Comparison of ENCODE assay signal across 27 cellular contexts in genomic region chr18:13131241-13131640, GRCh38.
"Had no signal": no experiment of that assay in that cellular context is flagged by ENCODE, and none has a peak within 500 bp of the region (broad histone marks: within the 10 kb centered on the region; RNA-seq: fewer than 3 reads in every experiment).

No MANE protein-coding gene starts in this region.

- H3K9me3 Mint-ChIP-seq: activated B cell treated with CpG ODN at 0.5 μM for 24 hours; activated CD4-positive, alpha-beta memory T cell treated with anti-CD3 and anti-CD28 coated beads for 36 hours; activated CD4-positive, alpha-beta T cell treated with anti-CD3 and anti-CD28 coated beads, Interleukin-2, amount 10 ng/mL, durations not matched to agents 7 days and 5 days; activated naive CD8-positive, alpha-beta T cell treated with anti-CD3 and anti-CD28 coated beads, Interleukin-2, amount 50 U/mL, for 24 hours; central memory CD8-positive, alpha-beta T cell had no signal

- H3K4me2 ChIP-seq: KMS-11 had no signal

- H3K36me3 ChIP-seq: SJSA1 had no signal

- H3K27ac Mint-ChIP-seq: activated CD4-positive, alpha-beta memory T cell treated with anti-CD3 and anti-CD28 coated beads for 36 hours; activated CD4-positive, alpha-beta T cell treated with anti-CD3 and anti-CD28 coated beads, Interleukin-2, amount 10 ng/mL, durations not matched to agents 7 days and 5 days; activated naive CD8-positive, alpha-beta T cell treated with anti-CD3 and anti-CD28 coated beads, Interleukin-2, amount 50 U/mL, for 24 hours had no signal

- H3K27me3 Mint-ChIP-seq: activated B cell treated with CpG ODN at 0.5 μM for 24 hours; activated CD4-positive, alpha-beta memory T cell treated with anti-CD3 and anti-CD28 coated beads for 36 hours; brain; central memory CD8-positive, alpha-beta T cell had no signal

- H3K9ac ChIP-seq: KMS-11 had no signal

- H3K9me3 ChIP-seq: SJSA1 had no signal

- H3K36me3 Mint-ChIP-seq: activated CD4-positive, alpha-beta memory T cell treated with anti-CD3 and anti-CD28 coated beads for 36 hours; brain had no signal

- H3K27ac ChIP-seq: KMS-11, SJSA1 had no signal

- H3K4me3 Mint-ChIP-seq: activated B cell treated with CpG ODN at 0.5 μM for 24 hours; activated CD4-positive, alpha-beta memory T cell treated with anti-CD3 and anti-CD28 coated beads for 36 hours; activated CD4-positive, alpha-beta T cell treated with anti-CD3 and anti-CD28 coated beads, Interleukin-2, amount 10 ng/mL, durations not matched to agents 7 days and 5 days; activated naive CD8-positive, alpha-beta T cell treated with anti-CD3 and anti-CD28 coated beads, Interleukin-2, amount 50 U/mL, for 24 hours; brain; central memory CD8-positive, alpha-beta T cell had no signal

- ATAC-seq: activated naive CD8-positive, alpha-beta T cell treated with anti-CD3 and anti-CD28 coated beads, Interleukin-2, amount 50 U/mL, for 24 hours; PC-3 had no signal

- H3K4me3 ChIP-seq: SJSA1 had no signal

- DNase-seq: activated B cell treated with CpG ODN at 0.5 μM for 24 hours; activated CD4-positive, alpha-beta memory T cell treated with anti-CD3 and anti-CD28 coated beads for 36 hours; activated CD4-positive, alpha-beta T cell treated with anti-CD3 and anti-CD28 coated beads for 1 hour; activated CD4-positive, alpha-beta T cell treated with anti-CD3 and anti-CD28 coated beads, Interleukin-2, amount 10 ng/mL, durations not matched to agents 7 days and 5 days; activated CD8-positive, alpha-beta memory T cell treated with anti-CD3 and anti-CD28 coated beads for 24 hours; activated naive CD4-positive, alpha-beta T cell treated with anti-CD3 and anti-CD28 coated beads, Interleukin-2, amount 50 U/mL, for 16 hours; activated naive CD8-positive, alpha-beta T cell treated with anti-CD3 and anti-CD28 coated beads, Interleukin-2, amount 50 U/mL, for 24 hours; activated T-cell treated with anti-CD3 and anti-CD28 coated beads for 4 hours; activated T-cell treated with anti-CD3 and anti-CD28 coated beads, Interleukin-2, amount 50 U/mL, for 48 hours; amniotic stem cell; MV-4-11; NCI-H1092 treated with DMSO at 0.1 percent for 48 hours; NCI-H1417 treated with DMSO at 0.1 percent for 48 hours; NCI-H1694; NCI-H2029; NCI-H2107; NCI-H345; NCI-H510A treated with DMSO at 0.1 percent for 48 hours; NCI-H69; PC-3; SHP77; T-helper 2 cell; T1000 had no signal
